ENCODE assay signal across 11 cellular contexts in the genomic region with DNA sequence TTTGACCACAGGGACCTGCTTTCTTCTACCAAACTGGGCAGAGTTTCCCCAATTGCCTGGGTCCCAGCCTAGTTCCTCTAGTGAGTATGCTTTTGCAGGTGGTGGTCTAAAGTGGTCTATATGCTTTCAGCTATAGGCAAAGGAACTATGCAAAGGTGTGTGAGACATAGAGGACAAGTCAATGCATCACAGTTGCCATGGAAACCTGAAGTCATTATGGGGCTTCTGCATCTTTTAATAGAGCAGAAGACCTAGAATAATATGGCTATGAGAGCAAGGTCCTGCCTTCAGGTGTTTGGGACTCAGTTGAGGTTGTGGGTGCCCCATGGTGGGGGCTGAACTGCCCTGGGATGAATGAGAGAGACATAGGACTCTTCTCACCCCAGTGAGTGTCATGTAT.
"Had no signal": no experiment of that assay in that cellular context is flagged by ENCODE, and none has a peak within 500 bp of the region (broad histone marks: within the 10 kb centered on the region; RNA-seq: fewer than 3 reads in every experiment).

No MANE protein-coding gene starts in this region.

- H3K4me3 Mint-ChIP-seq: GM23338, H9, HFFc6 had no signal

- H3K9me3 Mint-ChIP-seq: GM23338, HFFc6 had no signal

- H3K9me3 ChIP-seq: HAP-1 had no signal

- H3K4me3 ChIP-seq: GM23248, GM23338, HAP-1 had no signal

- H3K27ac Mint-ChIP-seq: GM23338, H9, HFFc6 had no signal

- H3K4me1 ChIP-seq: HAP-1 had no signal

- H3K4me2 ChIP-seq: GM23338 had no signal

- H3K9ac ChIP-seq: GM23248 had no signal

- H3K27ac ChIP-seq: GM23248 had no signal

- H2AFZ ChIP-seq: GM23248, GM23338 had no signal

- H3K4me1 Mint-ChIP-seq: GM23338, H9 had no signal

- FAIRE-seq: H1, H54 had no signal

- ATAC-seq: GM23338, HCT116 had no signal

- DNase-seq: GM23248, GOT3, H7, H9, HCEC 1CT, HFFc6 had no signal
